ENCODE assay signal across 25 cellular contexts in the genomic region with DNA sequence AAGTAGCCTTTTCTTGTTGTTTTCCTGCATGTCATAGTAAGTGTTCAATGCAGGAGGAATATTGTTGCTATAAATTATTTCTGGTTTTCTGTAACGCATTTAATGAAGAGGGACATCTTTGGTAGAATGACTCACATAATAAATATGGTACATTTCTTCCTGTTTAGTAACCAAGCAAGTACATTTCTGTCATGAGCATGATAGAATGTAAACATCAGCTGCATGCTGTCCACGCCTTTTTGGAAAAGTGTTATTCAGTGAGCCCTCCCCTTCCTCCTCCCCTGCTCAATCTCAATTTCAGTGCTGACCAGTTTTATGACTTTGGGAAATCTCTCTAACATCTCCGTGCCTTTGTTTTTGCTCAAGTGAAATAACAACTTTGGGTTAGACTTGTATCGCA.
DNase-seq lines count a peak whose midpoint lies in the region; ATAC-seq and TF ChIP-seq lines count a peak whose summit lies in the region.
"Had no signal": no experiment of that assay in that cellular context is flagged by ENCODE, and none has a peak within 500 bp of the region (broad histone marks: within the 10 kb centered on the region; RNA-seq: fewer than 3 reads in every experiment).

No MANE protein-coding gene starts in this region.

- TF ChIP-seq CTCF in SK-N-SH (IDR thresholded peaks at IDR 0.05), result no peak
- no peak for TF ChIP-seq CTCF in fibroblast of villous mesenchyme (IDR thresholded peaks at IDR 0.05; ENCODE audit: insufficient read depth, low read depth, low read length)
- no peak for TF ChIP-seq CTCF in Calu3 (IDR thresholded peaks at IDR 0.05; ENCODE audit: unreplicated experiment)

- POLR2A ChIA-PET in SK-N-SH (lab: Yijun Ruan, JAX), result no interaction called here

- no peak for TF ChIP-seq RAD21 in SK-N-SH (IDR thresholded peaks at IDR 0.05; ENCODE audit: low read length)

- H3K27ac Mint-ChIP-seq in Calu3 (ENCODE audit: unreplicated experiment), result no peak overlapping the region
- H3K27ac Mint-ChIP-seq: activated B cell treated with CpG ODN at 0.5 μM for 24 hours; activated naive CD8-positive, alpha-beta T cell treated with anti-CD3 and anti-CD28 coated beads, Interleukin-2, amount 10 ng/mL, durations not matched to agents 7 days and 5 days; brain; naive B cell had no signal

- H3K4me3 Mint-ChIP-seq in Calu3 (ENCODE audit: low read depth, unreplicated experiment), result no peak overlapping the region
- H3K4me3 Mint-ChIP-seq: activated B cell treated with CpG ODN at 0.5 μM for 24 hours; activated naive CD8-positive, alpha-beta T cell treated with anti-CD3 and anti-CD28 coated beads, Interleukin-2, amount 10 ng/mL, durations not matched to agents 7 days and 5 days; brain; naive B cell had no signal

- WGBS in SK-N-SH (ENCODE audit: low lambda C conversion rate), result 33% methylated on average over 4 of the region's 4 CpGs

- no peaks in the 10 kb centered on the region for H3K27me3 ChIP-seq in SK-N-SH (ENCODE audit: insufficient read depth)
- H3K27me3 ChIP-seq: stomach had no signal

- no peaks in the 10 kb centered on the region for H3K9me2 ChIP-seq in SK-N-SH

- no peaks in the 10 kb centered on the region for H3K79me2 ChIP-seq in SK-N-SH (ENCODE audit: insufficient read depth)

- no peaks in the 10 kb centered on the region for H3K27me3 Mint-ChIP-seq in Calu3 (ENCODE audit: unreplicated experiment)
- H3K27me3 Mint-ChIP-seq: activated B cell treated with CpG ODN at 0.5 μM for 24 hours; activated naive CD8-positive, alpha-beta T cell treated with anti-CD3 and anti-CD28 coated beads, Interleukin-2, amount 10 ng/mL, durations not matched to agents 7 days and 5 days; brain; naive B cell had no signal

- no peak overlapping the region for H3K4me2 ChIP-seq in SK-N-SH

- no peak for TF ChIP-seq EP300 in SK-N-SH (IDR thresholded peaks at IDR 0.05; ENCODE audit: borderline replicate concordance in 1 of 2, low read depth in 1 of 2, low read length in 1 of 2)

- CTCF ChIA-PET in SK-N-SH (lab: Yijun Ruan, JAX), result no interaction called here
- CTCF ChIA-PET in Calu3 (lab: Charles Lee), result no interaction called here

- no peak overlapping the region for H3K27ac ChIP-seq in SK-N-SH (ENCODE audit: low read depth in 2 of 2, low read length in 1 of 2)
- H3K27ac ChIP-seq: C4-2B, stomach, tibial nerve had no signal

- H4K20me1 ChIP-seq in SK-N-SH (ENCODE audit: insufficient read depth), result no peaks in the 10 kb centered on the region

- no peaks in the 10 kb centered on the region for H3K36me3 Mint-ChIP-seq in Calu3 (ENCODE audit: insufficient read depth, unreplicated experiment)
- H3K36me3 Mint-ChIP-seq: activated naive CD8-positive, alpha-beta T cell treated with anti-CD3 and anti-CD28 coated beads, Interleukin-2, amount 10 ng/mL, durations not matched to agents 7 days and 5 days; brain had no signal

- H3K4me3 ChIP-seq in SK-N-SH (ENCODE audit: low read depth in 2 of 2, low read length in 1 of 2) (no peak overlapping the region), fibroblast of villous mesenchyme (ENCODE audit: low read depth, low read length) (no peak overlapping the region)
- H3K4me3 ChIP-seq: stomach, tibial nerve had no signal

- no peaks in the 10 kb centered on the region for H3K4me1 Mint-ChIP-seq in Calu3 (ENCODE audit: low read depth, unreplicated experiment)
- H3K4me1 Mint-ChIP-seq: activated B cell treated with CpG ODN at 0.5 μM for 24 hours; activated naive CD8-positive, alpha-beta T cell treated with anti-CD3 and anti-CD28 coated beads, Interleukin-2, amount 10 ng/mL, durations not matched to agents 7 days and 5 days; brain; naive B cell had no signal

- no peaks in the 10 kb centered on the region for H3F3A ChIP-seq in SK-N-SH (replicated peaks; ENCODE audit: insufficient read depth)

- DNase-seq in A172 (ENCODE audit: low spot score), result peak; percentile 56
- peak; percentile 46 for DNase-seq in GM04503 (ENCODE audit: low read depth)
- no peak for DNase-seq in SK-N-SH
- DNase-seq in fibroblast of villous mesenchyme (ENCODE audit: low read depth), result peak; percentile 88
- no peak for DNase-seq in posterior cingulate gyrus
- DNase-seq in Calu3, result no peak
- no peak for DNase-seq in activated T-cell treated with anti-CD3 and anti-CD28 coated beads, Interleukin-2, amount 50 U/mL, for 48 hours
- DNase-seq: activated B cell treated with CpG ODN at 0.5 μM for 24 hours; activated CD4-positive, alpha-beta T cell treated with anti-CD3 and anti-CD28 coated beads, Interleukin-2, amount 50 U/mL, for 48 hours; activated CD8-positive, alpha-beta memory T cell treated with anti-CD3 and anti-CD28 coated beads, Interleukin-2, amount 50 U/mL, for 48 hours; activated naive CD8-positive, alpha-beta T cell treated with anti-CD3 and anti-CD28 coated beads, Interleukin-2, amount 10 ng/mL, durations not matched to agents 7 days and 5 days; effector memory CD4-positive, alpha-beta T cell; GDM1; naive B cell; NCI-H146; NCI-H2171; occipital lobe; retina; stomach; SW 1271 had no signal

- intact Hi-C loops in posterior cingulate gyrus (cut with DNase I) (no loop called here), Calu3 (cut with micrococcal nuclease; ENCODE audit: unreplicated experiment) (no loop called here)

- no peak for ATAC-seq in GM18907 (IDR thresholded peaks at IDR 0.05; ENCODE audit: unreplicated experiment)
- ATAC-seq: esophagus mucosa had no signal

- BruUV-seq in Calu3 (replicated peaks; lab: Mats Ljungman, UMichigan), result no TSS peak

- H3K9me3 ChIP-seq in SK-N-SH, result no peaks in the 10 kb centered on the region

- H2AFZ ChIP-seq in SK-N-SH (ENCODE audit: low read depth), result no peak overlapping the region

- no peak overlapping the region for H3K9ac ChIP-seq in SK-N-SH

- H3K36me3 ChIP-seq in SK-N-SH (replicated peaks in 1 of 2; ENCODE audit: control insufficient read depth in 1 of 2, insufficient read depth in 2 of 2, low read length in 1 of 2), result no peaks in the 10 kb centered on the region
- H3K36me3 ChIP-seq: stomach, tibial nerve had no signal

- H3K9me3 Mint-ChIP-seq in Calu3 (ENCODE audit: low read depth, unreplicated experiment), result peaks cover 3% of the 10 kb centered on the region

- no peaks in the 10 kb centered on the region for H3K4me1 ChIP-seq in SK-N-SH (ENCODE audit: control insufficient read depth in 1 of 2, insufficient read depth in 2 of 2, low read depth in 1 of 2, low read length in 1 of 2)
- H3K4me1 ChIP-seq: stomach, tibial nerve had no signal

TF ChIP-seq in SK-N-SH, 30 proteins besides CTCF, POLR2A, EP300 and RAD21:
- TF ChIP-seq POLR2AphosphoS5 (IDR thresholded peaks at IDR 0.05; ENCODE audit: low read depth, low read length) (no peak), FOSL2 (IDR thresholded peaks at IDR 0.05; ENCODE audit: borderline replicate concordance, low read depth) (peak; percentile 9; the same call in 1 of the 2 replicates), SIN3A (IDR thresholded peaks at IDR 0.05; ENCODE audit: borderline replicate concordance, low read depth, low read length) (no peak)
- TF ChIP-seq, protein P1, sequence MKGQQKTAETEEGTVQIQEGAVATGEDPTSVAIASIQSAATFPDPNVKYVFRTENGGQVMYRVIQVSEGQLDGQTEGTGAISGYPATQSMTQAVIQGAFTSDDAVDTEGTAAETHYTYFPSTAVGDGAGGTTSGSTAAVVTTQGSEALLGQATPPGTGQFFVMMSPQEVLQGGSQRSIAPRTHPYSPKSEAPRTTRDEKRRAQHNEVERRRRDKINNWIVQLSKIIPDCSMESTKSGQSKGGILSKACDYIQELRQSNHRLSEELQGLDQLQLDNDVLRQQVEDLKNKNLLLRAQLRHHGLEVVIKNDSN (IDR thresholded peaks at IDR 0.05; ENCODE audit: borderline replicate concordance, low read depth), result no peak
- TF ChIP-seq, protein P2, sequence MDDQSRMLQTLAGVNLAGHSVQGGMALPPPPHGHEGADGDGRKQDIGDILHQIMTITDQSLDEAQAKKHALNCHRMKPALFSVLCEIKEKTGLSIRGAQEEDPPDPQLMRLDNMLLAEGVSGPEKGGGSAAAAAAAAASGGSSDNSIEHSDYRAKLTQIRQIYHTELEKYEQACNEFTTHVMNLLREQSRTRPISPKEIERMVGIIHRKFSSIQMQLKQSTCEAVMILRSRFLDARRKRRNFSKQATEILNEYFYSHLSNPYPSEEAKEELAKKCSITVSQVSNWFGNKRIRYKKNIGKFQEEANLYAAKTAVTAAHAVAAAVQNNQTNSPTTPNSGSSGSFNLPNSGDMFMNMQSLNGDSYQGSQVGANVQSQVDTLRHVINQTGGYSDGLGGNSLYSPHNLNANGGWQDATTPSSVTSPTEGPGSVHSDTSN (IDR thresholded peaks at IDR 0.05), result peak; percentile 24; the same call in 1 of the 2 replicates

Comparison
In these comparisons a context has a peak if more than half of its experiments do, and no peak if none do; other contexts are left out.
1. DNase-seq: peak in A172 (single experiment), GM04503 (single experiment) and fibroblast of villous mesenchyme (single experiment); none in SK-N-SH (single experiment), posterior cingulate gyrus (0 of 10), Calu3 (single experiment) and activated T-cell treated with anti-CD3 and anti-CD28 coated beads, Interleukin-2, amount 50 U/mL, for 48 hours (0 of 2).